ENCODE assay signal across 23 cellular contexts in the genomic region with DNA sequence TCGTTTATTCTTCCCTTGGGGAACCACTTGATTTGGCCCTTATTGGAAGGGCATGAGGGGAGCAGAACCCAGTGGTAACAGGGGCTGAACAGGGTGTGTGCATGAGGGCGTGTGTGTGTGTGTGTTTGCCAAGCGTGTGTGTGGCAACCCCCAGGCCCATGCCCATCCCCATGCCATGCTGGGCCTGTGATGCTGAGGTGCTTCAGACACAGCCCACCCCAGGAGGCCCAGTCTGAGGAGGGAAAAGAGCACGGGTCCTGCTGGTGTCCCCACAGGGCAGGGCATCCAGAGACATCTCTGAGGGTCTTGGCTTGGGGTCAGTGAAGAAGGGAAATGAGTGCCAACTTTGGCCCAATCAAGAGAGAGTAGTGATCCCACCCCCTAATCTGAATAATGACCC.
DNase-seq lines count a peak whose midpoint lies in the region; ATAC-seq and TF ChIP-seq lines count a peak whose summit lies in the region.
"Had no signal": no experiment of that assay in that cellular context is flagged by ENCODE, and none has a peak within 500 bp of the region (broad histone marks: within the 10 kb centered on the region; RNA-seq: fewer than 3 reads in every experiment).

No MANE protein-coding gene starts in this region.

- H3K36me3 ChIP-seq in lower lobe of right lung = no peaks in the 10 kb centered on the region
- H3K36me3 ChIP-seq: BE2C had no signal

- H3K4me3 ChIP-seq in lower lobe of right lung = no peak overlapping the region
- H3K4me3 ChIP-seq: GM12878, GM23338 had no signal

- no peak overlapping the region for H3K4me3 Mint-ChIP-seq in dendritic cell treated with granulocyte-macrophage colony-stimulating factor and Interleukin-4, amounts not matched to agents 40 ng/mL and 50 ng/mL, for 4 days
- H3K4me3 Mint-ChIP-seq in stimulated activated memory B cell treated with anti-CD40 and anti-IgM and Interleukin-4, amounts not matched to agents 10 μg/mL and 1 μg/mL and 100 μg/mL, for 72 hours = no peak overlapping the region
- H3K4me3 Mint-ChIP-seq: CD4-positive, CD25-positive, alpha-beta regulatory T cell; CD8-positive, alpha-beta memory T cell; GM23338; HFFc6 had no signal

- peak overlapping the region; percentile 2 for H3K27ac Mint-ChIP-seq in dendritic cell treated with granulocyte-macrophage colony-stimulating factor and Interleukin-4, amounts not matched to agents 40 ng/mL and 50 ng/mL, for 4 days
- peak overlapping the region; percentile 55 for H3K27ac Mint-ChIP-seq in stimulated activated memory B cell treated with anti-CD40 and anti-IgM and Interleukin-4, amounts not matched to agents 10 μg/mL and 1 μg/mL and 100 μg/mL, for 72 hours
- H3K27ac Mint-ChIP-seq: CD4-positive, CD25-positive, alpha-beta regulatory T cell; GM23338; HFFc6 had no signal

- H3K9me3 ChIP-seq in lower lobe of right lung = no peaks in the 10 kb centered on the region
- H3K9me3 ChIP-seq: BE2C had no signal

- no peaks in the 10 kb centered on the region for H3K4me1 ChIP-seq in lower lobe of right lung
- H3K4me1 ChIP-seq: BE2C had no signal

- no peaks in the 10 kb centered on the region for H3K27me3 ChIP-seq in lower lobe of right lung (ENCODE audit: low read depth)
- H3K27me3 ChIP-seq: BE2C had no signal

- no peak for TF ChIP-seq CTCF in lower lobe of right lung (IDR thresholded peaks at IDR 0.05)
- TF ChIP-seq CTCF in GM13977 (IDR thresholded peaks at IDR 0.05; ENCODE audit: extremely low read depth, insufficient read depth, missing control alignments) = no peak

- H3K36me3 Mint-ChIP-seq in dendritic cell treated with granulocyte-macrophage colony-stimulating factor and Interleukin-4, amounts not matched to agents 40 ng/mL and 50 ng/mL, for 4 days (ENCODE audit: low read depth) = no peaks in the 10 kb centered on the region
- H3K36me3 Mint-ChIP-seq in stimulated activated memory B cell treated with anti-CD40 and anti-IgM and Interleukin-4, amounts not matched to agents 10 μg/mL and 1 μg/mL and 100 μg/mL, for 72 hours = no peaks in the 10 kb centered on the region
- H3K36me3 Mint-ChIP-seq: CD4-positive, CD25-positive, alpha-beta regulatory T cell had no signal

- no peaks in the 10 kb centered on the region for H3K9me3 Mint-ChIP-seq in dendritic cell treated with granulocyte-macrophage colony-stimulating factor and Interleukin-4, amounts not matched to agents 40 ng/mL and 50 ng/mL, for 4 days
- H3K9me3 Mint-ChIP-seq in stimulated activated memory B cell treated with anti-CD40 and anti-IgM and Interleukin-4, amounts not matched to agents 10 μg/mL and 1 μg/mL and 100 μg/mL, for 72 hours = peaks cover 3% of the 10 kb centered on the region
- H3K9me3 Mint-ChIP-seq: HFFc6 had no signal

- no peak for ATAC-seq in lower lobe of right lung
- ATAC-seq in stimulated activated memory B cell treated with anti-CD40 and anti-IgM and Interleukin-4, amounts not matched to agents 10 μg/mL and 1 μg/mL and 100 μg/mL, for 72 hours = no peak
- no peak for ATAC-seq in HG02970 (IDR thresholded peaks at IDR 0.05; ENCODE audit: low FRiP score, unreplicated experiment)
- ATAC-seq: GM12878, GM23338, HCT116, HepG2 had no signal

- H3K4me1 Mint-ChIP-seq in dendritic cell treated with granulocyte-macrophage colony-stimulating factor and Interleukin-4, amounts not matched to agents 40 ng/mL and 50 ng/mL, for 4 days (ENCODE audit: low read depth) = peaks cover 25% of the 10 kb centered on the region
- H3K4me1 Mint-ChIP-seq in stimulated activated memory B cell treated with anti-CD40 and anti-IgM and Interleukin-4, amounts not matched to agents 10 μg/mL and 1 μg/mL and 100 μg/mL, for 72 hours = peaks cover 45% of the 10 kb centered on the region
- H3K4me1 Mint-ChIP-seq: CD4-positive, CD25-positive, alpha-beta regulatory T cell; CD8-positive, alpha-beta memory T cell; GM23338 had no signal

- no peak overlapping the region for H3K27ac ChIP-seq in lower lobe of right lung

- DNase-seq in lower lobe of right lung (peak; percentile 29), GM13977 (ENCODE audit: low spot score) (no peak), UCSD-AML1 (lab: John Stamatoyannopoulos, UW; ENCODE audit: unreplicated experiment) (no peak), HuH-7.5 (ENCODE audit: low spot score) (no peak)
- DNase-seq: ACHN; BE2C; C1 segment of cervical spinal cord; CD4-positive, CD25-positive, alpha-beta regulatory T cell; CD8-positive, alpha-beta memory T cell; COR-L47; DMS 273 treated with DMSO at 0.1 percent for 48 hours; DMS53; DND-41; EL; H7; HFFc6 had no signal

- no peaks in the 10 kb centered on the region for H3K27me3 Mint-ChIP-seq in dendritic cell treated with granulocyte-macrophage colony-stimulating factor and Interleukin-4, amounts not matched to agents 40 ng/mL and 50 ng/mL, for 4 days
- H3K27me3 Mint-ChIP-seq in stimulated activated memory B cell treated with anti-CD40 and anti-IgM and Interleukin-4, amounts not matched to agents 10 μg/mL and 1 μg/mL and 100 μg/mL, for 72 hours = no peaks in the 10 kb centered on the region

- intact Hi-C loops in dendritic cell treated with granulocyte-macrophage colony-stimulating factor and Interleukin-4, amounts not matched to agents 40 ng/mL and 50 ng/mL, for 4 days (cut with micrococcal nuclease) = no loop called here
- intact Hi-C loops in lower lobe of right lung (cut with DNase I) = no loop called here

- in situ Hi-C loops in GM13977 (cut with MboI; ENCODE audit: low pct_unique_long_range_greater_than_20kb, low sequenced_read_pairs, unreplicated experiment) = no loop called here
